Comparison of ENCODE assay signal across 8 cellular contexts in genomic region chr5:76542887-76543690, GRCh38.
A peak's percentile ranks its signal among the peaks of the same experiment; 100 is the strongest.
DNase-seq lines count a peak whose midpoint lies in the region; ATAC-seq and TF ChIP-seq lines count a peak whose summit lies in the region.
"Had no signal": no experiment of that assay in that cellular context is flagged by ENCODE, and none has a peak within 500 bp of the region (broad histone marks: within the 10 kb centered on the region; RNA-seq: fewer than 3 reads in every experiment).

No MANE protein-coding gene starts in this region.

- peaks cover 35% of the 10 kb centered on the region for H3K4me1 ChIP-seq in mucosa of descending colon (ENCODE audit: low read depth)
- peaks cover 29% of the 10 kb centered on the region for H3K4me1 ChIP-seq in suprapubic skin

- TF ChIP-seq CTCF in mucosa of descending colon (IDR thresholded peaks at IDR 0.05) (no peak), suprapubic skin (IDR thresholded peaks at IDR 0.05) (no peak)

- H3K9me3 ChIP-seq in mucosa of descending colon (no peaks in the 10 kb centered on the region), suprapubic skin (no peaks in the 10 kb centered on the region)

- DNase-seq in T-helper 1 cell (peak; percentile 24 to 87 (median 49)), mucosa of descending colon (peak in 1 of 3 donors; percentile 34), suprapubic skin (ENCODE audit: low spot score in 2 of 2) (no peak)
- DNase-seq in activated T-helper 9 cell treated with anti-CD3 and anti-CD28 coated beads, Interleukin-2, amount 50 U/mL, for 16 hours (ENCODE audit: low read depth) = peak; percentile 53

- no peak for TF ChIP-seq EP300 in suprapubic skin (IDR thresholded peaks at IDR 0.05)

- H3K27ac ChIP-seq in suprapubic skin = peak overlapping the region; percentile 66
- H3K27ac ChIP-seq: HL-60 had no signal

- peak; percentile 32 for ATAC-seq in mucosa of descending colon
- ATAC-seq in GM21576 (IDR thresholded peaks at IDR 0.05; ENCODE audit: unreplicated experiment) = no peak
- no peak for ATAC-seq in GM19395 (IDR thresholded peaks at IDR 0.05; ENCODE audit: unreplicated experiment)
- ATAC-seq in HG03095 (IDR thresholded peaks at IDR 0.05; ENCODE audit: unreplicated experiment) = no peak

- no peaks in the 10 kb centered on the region for H3K27me3 ChIP-seq in suprapubic skin

- intact Hi-C loops in mucosa of descending colon (cut with DNase I, micrococcal nuclease) = loop anchor here in 1 of 2 donors (10.0 kb wide), 1 partner anchor 138 kb away; the partner anchor contains the start of gene IQGAP2

- 68% methylated on average over 13 of the region's 13 CpGs for WGBS in suprapubic skin

- no peak for TF ChIP-seq POLR2A in suprapubic skin (IDR thresholded peaks at IDR 0.05)

- H3K4me3 ChIP-seq in mucosa of descending colon (no peak overlapping the region), suprapubic skin (no peak overlapping the region)

- H3K36me3 ChIP-seq in mucosa of descending colon (ENCODE audit: low read depth) (no peaks in the 10 kb centered on the region), suprapubic skin (no peaks in the 10 kb centered on the region)

Comparison
In these comparisons a context has a peak if more than half of its experiments do, and no peak if none do; other contexts are left out.
1. DNase-seq: peak in T-helper 1 cell (5 of 5) and activated T-helper 9 cell treated with anti-CD3 and anti-CD28 coated beads, Interleukin-2, amount 50 U/mL, for 16 hours (single experiment); none in suprapubic skin (0 of 2).